In the genomic region with DNA sequence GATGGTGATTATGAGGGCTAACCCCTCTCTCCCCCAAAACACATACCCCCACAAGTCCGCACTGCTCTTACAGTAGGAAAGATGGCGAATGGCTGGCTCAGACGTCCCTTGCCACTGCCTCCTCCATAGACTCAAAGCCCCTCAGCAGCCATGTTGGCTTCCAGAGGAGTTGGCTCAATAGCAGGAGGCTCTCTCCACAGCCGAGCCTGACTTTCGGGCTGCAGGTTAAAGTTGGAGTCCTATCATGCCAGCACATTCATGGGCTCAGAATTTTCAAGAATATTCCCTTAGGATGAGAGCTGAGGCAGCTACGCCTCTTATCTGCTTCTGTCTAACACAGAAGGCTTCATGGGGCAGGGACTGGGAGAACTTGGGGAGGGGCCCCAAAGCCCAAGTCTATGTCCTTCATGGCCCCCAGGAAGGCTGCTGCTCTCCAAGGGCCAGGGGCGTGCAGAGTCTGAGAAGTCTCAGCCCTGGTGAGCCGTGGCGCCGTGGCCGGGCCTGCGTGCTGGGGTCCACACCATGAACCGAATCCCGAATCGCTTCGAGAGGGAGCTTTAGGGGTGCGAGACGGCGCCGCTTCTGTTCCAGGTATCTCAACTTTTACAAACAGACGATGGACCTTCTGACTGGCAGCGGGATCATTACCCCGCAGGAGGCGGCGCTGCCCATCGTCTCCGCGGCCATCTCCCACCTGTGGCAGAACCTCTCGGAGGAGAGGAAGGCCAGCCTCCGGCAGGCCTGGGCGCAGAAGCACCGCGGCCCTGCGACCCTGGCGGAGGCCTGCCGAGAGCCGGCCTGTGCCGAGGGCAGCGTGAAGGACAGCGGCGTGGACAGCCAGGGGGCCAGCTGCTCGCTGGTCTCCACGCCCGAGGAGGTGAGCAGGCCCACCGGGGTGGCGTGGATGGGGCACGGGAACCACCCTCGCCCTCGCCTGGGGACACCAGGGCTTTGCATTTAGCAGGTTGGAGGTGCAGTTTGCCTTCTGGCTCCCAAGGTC, we compare ENCODE assay signal across 27 cellular contexts. TPM values are rescaled to one million over a fixed set of nuclear protein-coding genes. Genes with fewer than 3 reads are reported as not detected.
DNase-seq lines count a peak whose midpoint lies in the region; ATAC-seq, FAIRE-seq and TF ChIP-seq lines count a peak whose summit lies in the region.
"Had no signal": no experiment of that assay in that cellular context is flagged by ENCODE, and none has a peak within 500 bp of the region (broad histone marks: within the 10 kb centered on the region; RNA-seq: fewer than 3 reads in every experiment).

No MANE protein-coding gene starts in this region.

- FAIRE-seq in GM12892 (lab: Jason Lieb, UNC), result no peak
- FAIRE-seq: G401.6, GM12878 had no signal

- no peak overlapping the region for H4K5ac ChIP-seq in H9 (ENCODE audit: insufficient read length, low read depth, low read length)

- H3T11ph ChIP-seq in H9 (ENCODE audit: low read length), result no peak overlapping the region

- H3K23me2 ChIP-seq in H9 (ENCODE audit: insufficient read length, low read depth, low read length, poor library complexity, severe bottlenecking), result no peaks in the 10 kb centered on the region

- H3K27ac ChIP-seq in H9 (ENCODE audit: insufficient read length, low read depth, low read length) (no peak overlapping the region), trophoblast cell (ENCODE audit: low read depth, low read length) (no peak overlapping the region)
- H3K27ac ChIP-seq: KMS-11, RWPE1 had no signal

- H3K4me2 ChIP-seq in H9 (ENCODE audit: insufficient read depth, insufficient read length, low read length) (no peak overlapping the region), trophoblast cell (ENCODE audit: low read length) (no peak overlapping the region)
- H3K4me2 ChIP-seq: KMS-11 had no signal

- no peak overlapping the region for H4K12ac ChIP-seq in trophoblast cell (ENCODE audit: low read depth, low read length)

- H3K4me3 ChIP-seq in trophoblast cell (ENCODE audit: low read depth, low read length), result peak overlapping the region; percentile 20
- H3K4me3 ChIP-seq: GM12878 had no signal

- H3K9me3 ChIP-seq in H9 (ENCODE audit: control insufficient read depth, low read depth, low read length) (no peaks in the 10 kb centered on the region), trophoblast cell (ENCODE audit: insufficient read depth, low read depth, low read length) (peaks cover 2% of the 10 kb centered on the region)

- no peak overlapping the region for H3K56ac ChIP-seq in H9 (ENCODE audit: insufficient read length, low read depth, low read length)

- H3K27me3 Mint-ChIP-seq in H9 (ENCODE audit: low read depth), result no peaks in the 10 kb centered on the region; the same call in 1 of the 2 replicates

- no peak overlapping the region for H3K23ac ChIP-seq in H9 (ENCODE audit: insufficient read length, low read depth, low read length)
- no peak overlapping the region for H3K23ac ChIP-seq in trophoblast cell (ENCODE audit: low read length)

- H3K27me3 ChIP-seq in H9 (ENCODE audit: insufficient read depth, low read length), result no peaks in the 10 kb centered on the region
- H3K27me3 ChIP-seq in trophoblast cell (ENCODE audit: insufficient read depth, low read length), result no peaks in the 10 kb centered on the region

- DNase-seq in GM13976 (ENCODE audit: low spot score) (peak; percentile 16), H9 (peak; percentile 17), islet precursor cell (peak; percentile 43), trophoblast cell (peak in 1 of 2 donors; percentile 11), GM12892 (ENCODE audit: insufficient read length) (no peak)
- no peak for DNase-seq in NK-92 treated with Interleukin-12 subunit alpha and Interleukin-12 subunit beta, amount 100 ng/mL, for 24 hours (lab: John Stamatoyannopoulos, UW)
- DNase-seq: C1 segment of cervical spinal cord; CD4-positive, alpha-beta memory T cell; COR-L47; GOT3; IMR-90; MM.1S; NCI-H2029; NCI-H510A; NCI-H69; SHP77 had no signal

- TF ChIP-seq CTCF in GM13976 (IDR thresholded peaks at IDR 0.05; ENCODE audit: borderline replicate concordance, control extremely low read depth, extremely low read depth, insufficient read depth, missing control alignments) (no peak), H9 (conservative IDR thresholded peaks at IDR 0.05) (no peak)

- H3K9me3 Mint-ChIP-seq in H9, result peaks cover 0 to 4% of the 10 kb centered on the region in 2 experiments; a peak in 2 of 5 replicates
- H3K9me3 Mint-ChIP-seq: CD4-positive, alpha-beta memory T cell had no signal

- H3K9ac ChIP-seq in H9 (ENCODE audit: extremely low read depth, insufficient read length, low read length), result no peak overlapping the region
- no peak overlapping the region for H3K9ac ChIP-seq in trophoblast cell (ENCODE audit: low read length)
- H3K9ac ChIP-seq: KMS-11 had no signal

- H2BK120ac ChIP-seq in H9 (ENCODE audit: low read depth, low read length, poor library complexity, severe bottlenecking), result no peak overlapping the region
- no peak overlapping the region for H2BK120ac ChIP-seq in trophoblast cell (ENCODE audit: insufficient read depth, low read length, poor library complexity)

- H2AFZ ChIP-seq in H9 (ENCODE audit: low read length) (no peak overlapping the region), trophoblast cell (ENCODE audit: insufficient read depth, low read length, poor library complexity) (no peak overlapping the region)

- no peak overlapping the region for H2BK15ac ChIP-seq in H9 (ENCODE audit: low read depth, low read length)

- H2BK12ac ChIP-seq in H9 (ENCODE audit: insufficient read length, low read depth, low read length), result no peak overlapping the region
- H2BK12ac ChIP-seq in trophoblast cell (ENCODE audit: low read length), result no peak overlapping the region

- H4K91ac ChIP-seq in H9 (ENCODE audit: insufficient read length, low read depth, low read length) (no peak overlapping the region), trophoblast cell (ENCODE audit: low read depth, low read length) (no peak overlapping the region)

- 0 out of 2 replicates have a peak, but pooled peaks cover 5% of the 10 kb centered on the region for H3K4me1 ChIP-seq in H9 (ENCODE audit: insufficient read depth, low read length)
- H3K4me1 ChIP-seq in trophoblast cell (ENCODE audit: control insufficient read depth in 1 of 2, insufficient read depth in 2 of 2, low read length in 2 of 2), result peaks cover 0 to 4% of the 10 kb centered on the region in 2 experiments

- H3K79me2 ChIP-seq in H9 (ENCODE audit: insufficient read depth, low read length), result no peaks in the 10 kb centered on the region
- H3K79me2 ChIP-seq in trophoblast cell (ENCODE audit: control insufficient read depth, insufficient read depth, low read length, poor library complexity), result no peaks in the 10 kb centered on the region

- ATAC-seq in HG03342 (IDR thresholded peaks at IDR 0.05; ENCODE audit: unreplicated experiment) (no peak), GM21717 (IDR thresholded peaks at IDR 0.05; ENCODE audit: unreplicated experiment) (no peak)
- ATAC-seq: GM12878, HCT116, Panc1 had no signal

- H2BK5ac ChIP-seq in H9 (ENCODE audit: insufficient read length, low read length) (no peak overlapping the region), trophoblast cell (ENCODE audit: low read depth, low read length, poor library complexity) (no peak overlapping the region)

- peaks cover 3 to 11% of the 10 kb centered on the region in 2 experiments; a peak in 3 of 4 replicates for H3K4me1 Mint-ChIP-seq in H9
- H3K4me1 Mint-ChIP-seq: CD4-positive, alpha-beta memory T cell had no signal

- TF ChIP-seq POLR2A in GM12892 (IDR thresholded peaks at IDR 0.05; ENCODE audit: low read depth, low read length), result no peak

- H2BK20ac ChIP-seq in H9 (ENCODE audit: low read depth, low read length, poor library complexity, severe bottlenecking), result no peak overlapping the region

- H3K27ac Mint-ChIP-seq in H9, result no peak overlapping the region
- H3K27ac Mint-ChIP-seq: CD4-positive, alpha-beta memory T cell had no signal

- H3K36me3 Mint-ChIP-seq in H9 (ENCODE audit: insufficient read depth in 1 of 3, low read depth in 3 of 3), result no peaks in the 10 kb centered on the region; a peak in 1 of 7 replicates
- H3K36me3 Mint-ChIP-seq: CD4-positive, alpha-beta memory T cell had no signal

- H3K79me1 ChIP-seq in H9 (ENCODE audit: insufficient read depth, low read depth, low read length, poor library complexity, severe bottlenecking) (no peaks in the 10 kb centered on the region), trophoblast cell (ENCODE audit: low read length) (peaks cover 2% of the 10 kb centered on the region)

- H4K8ac ChIP-seq in H9 (replicated peaks; ENCODE audit: insufficient read length, low read depth, low read length) (no peak overlapping the region), trophoblast cell (ENCODE audit: low read depth, low read length) (no peak overlapping the region)

- WGBS in H9 (ENCODE audit: extremely low coverage, insufficient read length, low lambda C conversion rate), result no CpG with 5 or more reads among the region's 49 CpGs
- no CpG with 5 or more reads among the region's 49 CpGs for WGBS in trophoblast cell (ENCODE audit: extremely low coverage, insufficient coverage, insufficient read length)

- no peak overlapping the region for H3K4me3 Mint-ChIP-seq in H9
- H3K4me3 Mint-ChIP-seq: CD4-positive, alpha-beta memory T cell had no signal

- no peak overlapping the region for H2AK5ac ChIP-seq in H9 (ENCODE audit: insufficient read length, low read length)
- no peak overlapping the region for H2AK5ac ChIP-seq in trophoblast cell (ENCODE audit: low read length)

- H4K20me1 ChIP-seq in H9 (ENCODE audit: control insufficient read depth, insufficient read depth, insufficient read length), result no peaks in the 10 kb centered on the region

- no peak overlapping the region for H3K18ac ChIP-seq in H9 (ENCODE audit: insufficient read length, low read depth, low read length)
- H3K18ac ChIP-seq in trophoblast cell (ENCODE audit: low read length), result no peak overlapping the region

- H3K36me3 ChIP-seq in trophoblast cell (ENCODE audit: control insufficient read depth in 1 of 2, insufficient read depth in 2 of 2, low read length in 2 of 2), result no peaks in the 10 kb centered on the region

- H3K4ac ChIP-seq in H9 (ENCODE audit: low read depth, low read length) (no peak overlapping the region), trophoblast cell (ENCODE audit: low read depth, low read length) (no peak overlapping the region)

- H3K14ac ChIP-seq in H9 (ENCODE audit: insufficient read depth, low read length) (no peak overlapping the region), trophoblast cell (ENCODE audit: low read length) (no peak overlapping the region)

- in situ Hi-C loops in GM13976 (cut with MboI; ENCODE audit: low sequenced_read_pairs, unreplicated experiment), result no loop called here

RNA-seq across cellular contexts. Expression of a gene that starts 12.5 kb away (rescaled TPM):
- total RNA-seq in H9 (2021), result not detected in 2 replicates
- not detected in 2 replicates for polyA plus RNA-seq in trophoblast cell (2013)
- polyA plus RNA-seq in GM12892 (2012; ENCODE audit: missing spikeins), result not detected
- total RNA-seq: A673; CD4-positive, alpha-beta memory T cell; GM12878; IMR-90; OCI-LY7; SK-MEL-5 had no signal
- polyA plus RNA-seq: CD4-positive, alpha-beta memory T cell; IMR-90 had no signal

RNA-seq across cellular contexts. Expression of a gene that starts 34.8 kb away (rescaled TPM):
- 7.3 and 9.4 TPM in 2 replicates for total RNA-seq in H9 (2021)
- polyA plus RNA-seq in trophoblast cell (2013), result 11.4 and 11.5 TPM in 2 replicates
- 28.0 TPM for polyA plus RNA-seq in GM12892 (2012; ENCODE audit: missing spikeins)

Comparison
In these comparisons a context has a peak if more than half of its experiments do, and no peak if none do; other contexts are left out.
1. DNase-seq: peak in GM13976 (single experiment), H9 (single experiment) and islet precursor cell (single experiment); none in GM12892 (single experiment) and NK-92 treated with Interleukin-12 subunit alpha and Interleukin-12 subunit beta, amount 100 ng/mL, for 24 hours (single experiment).